In the genomic region with DNA sequence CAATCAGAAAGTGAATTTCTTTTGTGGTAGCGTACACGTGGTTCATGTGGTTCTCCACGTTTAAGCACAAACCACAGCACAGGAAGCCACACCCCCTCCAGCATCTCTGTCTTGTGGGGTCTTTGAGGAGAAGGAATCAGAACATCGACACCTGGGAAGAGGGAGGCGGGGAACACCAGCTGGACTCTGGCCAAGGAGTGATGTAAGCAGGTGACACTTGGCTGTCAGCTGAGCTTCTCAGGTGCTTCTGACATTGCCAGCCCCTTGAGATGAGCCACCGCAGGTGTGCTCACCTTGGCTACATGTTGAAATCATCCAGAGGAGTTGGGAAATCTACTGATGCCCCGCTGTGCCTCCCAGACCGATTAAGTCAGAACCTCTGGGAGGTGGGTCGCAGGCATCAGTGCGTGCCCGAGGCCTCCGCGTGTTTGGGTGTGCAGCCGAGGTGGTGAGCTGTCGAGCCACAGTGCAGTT, we compare ENCODE assay signal across 12 cellular contexts.
A peak's percentile ranks its signal among the peaks of the same experiment; 100 is the strongest.
DNase-seq lines count a peak whose midpoint lies in the region; ATAC-seq, FAIRE-seq and TF ChIP-seq lines count a peak whose summit lies in the region.
"Had no signal": no experiment of that assay in that cellular context is flagged by ENCODE, and none has a peak within 500 bp of the region (broad histone marks: within the 10 kb centered on the region; RNA-seq: fewer than 3 reads in every experiment).

No MANE protein-coding gene starts in this region.

- 80 to 83% (median 80%) methylated on average over 15 of the region's 15 CpGs for WGBS in small intestine, 3 donors

- peak in 2 of 3 donors; percentile 1 to 6 for DNase-seq in effector memory CD4-positive, alpha-beta T cell
- DNase-seq in small intestine (no peak), HAP-1 (ENCODE audit: low spot score in 2 of 2) (no peak)
- DNase-seq: DMS 273 treated with DMSO at 0.1 percent for 48 hours, posterior cingulate gyrus, RPMI8226 had no signal

- no peak overlapping the region for H3K4me3 Mint-ChIP-seq in T-helper 1 cell treated with Interleukin-12 subunit alpha and Interleukin-12 subunit beta and Interleukin-4 antibody, amounts not matched to agents 30 μg/mL and 1 μg/mL, for 36 hours

- no peaks in the 10 kb centered on the region for H3K9me3 Mint-ChIP-seq in T-helper 1 cell treated with Interleukin-12 subunit alpha and Interleukin-12 subunit beta and Interleukin-4 antibody, amounts not matched to agents 30 μg/mL and 1 μg/mL, for 36 hours

- FAIRE-seq in small intestine (lab: Jason Lieb, UNC): no peak
- FAIRE-seq: keratinocyte had no signal

- H3K4me1 ChIP-seq in BLaER1 (peaks cover 31% of the 10 kb centered on the region), DOHH2 (ENCODE audit: control insufficient read depth, low read length) (peaks cover 28% of the 10 kb centered on the region), small intestine (ENCODE audit: control insufficient read depth in 2 of 2, insufficient read depth in 1 of 2, low read depth in 1 of 2, low read length in 1 of 2) (no peaks in the 10 kb centered on the region), HAP-1 (no peaks in the 10 kb centered on the region)
- H3K4me1 ChIP-seq in effector memory CD4-positive, alpha-beta T cell (ENCODE audit: control insufficient read depth, insufficient read depth, low read length, poor library complexity, severe bottlenecking): peaks cover 17% of the 10 kb centered on the region

- H3K9me2 ChIP-seq in DOHH2 (replicated peaks; ENCODE audit: control insufficient read depth, low read length): no peaks in the 10 kb centered on the region

- H3K4me2 ChIP-seq in BLaER1: peak overlapping the region; percentile 56
- H3K4me2 ChIP-seq in DOHH2 (ENCODE audit: low read length): peak overlapping the region; percentile 2; the same call in 1 of the 2 replicates

- H3K27ac ChIP-seq in BLaER1: no peak overlapping the region
- H3K27ac ChIP-seq in DOHH2 (ENCODE audit: low read depth, low read length): no peak overlapping the region
- no peak overlapping the region for H3K27ac ChIP-seq in effector memory CD4-positive, alpha-beta T cell (ENCODE audit: insufficient read depth, low read length, poor library complexity, severe bottlenecking)
- H3K27ac ChIP-seq in small intestine (ENCODE audit: low read depth in 1 of 2, low read length in 1 of 2): no peak overlapping the region

- H3K4me1 Mint-ChIP-seq in T-helper 1 cell treated with Interleukin-12 subunit alpha and Interleukin-12 subunit beta and Interleukin-4 antibody, amounts not matched to agents 30 μg/mL and 1 μg/mL, for 36 hours (ENCODE audit: low read depth): peaks cover 13% of the 10 kb centered on the region

- ATAC-seq in HG03354 (IDR thresholded peaks at IDR 0.05; ENCODE audit: poor library complexity, severe bottlenecking, unreplicated experiment) (no peak), GM19452 (IDR thresholded peaks at IDR 0.05; ENCODE audit: unreplicated experiment) (no peak)

- H3K27me3 ChIP-seq in BLaER1 (no peaks in the 10 kb centered on the region), DOHH2 (ENCODE audit: control insufficient read depth, low read length) (no peaks in the 10 kb centered on the region), small intestine (ENCODE audit: control insufficient read depth in 2 of 2, insufficient read depth in 2 of 2, low read length in 2 of 2) (no peaks in the 10 kb centered on the region), HAP-1 (ENCODE audit: low read depth) (no peaks in the 10 kb centered on the region)
- no peaks in the 10 kb centered on the region for H3K27me3 ChIP-seq in effector memory CD4-positive, alpha-beta T cell (replicated peaks; ENCODE audit: control insufficient read depth, insufficient read depth, low read length, poor library complexity, severe bottlenecking)

- H3K36me3 Mint-ChIP-seq in T-helper 1 cell treated with Interleukin-12 subunit alpha and Interleukin-12 subunit beta and Interleukin-4 antibody, amounts not matched to agents 30 μg/mL and 1 μg/mL, for 36 hours (ENCODE audit: low read depth): no peaks in the 10 kb centered on the region

- H3K4me3 ChIP-seq in BLaER1: no peak overlapping the region
- H3K4me3 ChIP-seq in DOHH2 (ENCODE audit: low read length): no peak overlapping the region
- no peak overlapping the region for H3K4me3 ChIP-seq in effector memory CD4-positive, alpha-beta T cell (ENCODE audit: insufficient read depth, low read depth, low read length, poor library complexity, severe bottlenecking)
- H3K4me3 ChIP-seq in small intestine (ENCODE audit: low read depth in 1 of 2, low read length in 2 of 2): no peak overlapping the region
- H3K4me3 ChIP-seq in HAP-1: no peak overlapping the region

- H3K27ac Mint-ChIP-seq in T-helper 1 cell treated with Interleukin-12 subunit alpha and Interleukin-12 subunit beta and Interleukin-4 antibody, amounts not matched to agents 30 μg/mL and 1 μg/mL, for 36 hours: peak overlapping the region; percentile 5

- H3K36me3 ChIP-seq in BLaER1 (no peaks in the 10 kb centered on the region), DOHH2 (ENCODE audit: control insufficient read depth, low read length) (no peaks in the 10 kb centered on the region), small intestine (ENCODE audit: control insufficient read depth in 2 of 2, insufficient read depth in 2 of 2, low read length in 2 of 2) (no peaks in the 10 kb centered on the region), HAP-1 (replicated peaks) (no peaks in the 10 kb centered on the region)
- H3K36me3 ChIP-seq in effector memory CD4-positive, alpha-beta T cell (ENCODE audit: control insufficient read depth, insufficient read depth, low read length): no peaks in the 10 kb centered on the region

- H3K9me3 ChIP-seq in BLaER1: no peaks in the 10 kb centered on the region
- H3K9me3 ChIP-seq in DOHH2 (ENCODE audit: control insufficient read depth, insufficient read depth, low read length): no peaks in the 10 kb centered on the region
- H3K9me3 ChIP-seq in effector memory CD4-positive, alpha-beta T cell (ENCODE audit: control insufficient read depth, low read length): no peaks in the 10 kb centered on the region
- no peaks in the 10 kb centered on the region for H3K9me3 ChIP-seq in small intestine (ENCODE audit: control insufficient read depth, low read depth)
- no peaks in the 10 kb centered on the region for H3K9me3 ChIP-seq in HAP-1

- no peak overlapping the region for H3K9ac ChIP-seq in BLaER1

- no peak for TF ChIP-seq CTCF in DOHH2 (IDR thresholded peaks at IDR 0.05; ENCODE audit: low read depth, low read length, poor library complexity, severe bottlenecking)

- H4K20me1 ChIP-seq in BLaER1: no peaks in the 10 kb centered on the region
- H4K20me1 ChIP-seq in DOHH2 (ENCODE audit: control insufficient read depth, insufficient read depth, low read depth, low read length): no peaks in the 10 kb centered on the region

- H3K27me3 Mint-ChIP-seq in T-helper 1 cell treated with Interleukin-12 subunit alpha and Interleukin-12 subunit beta and Interleukin-4 antibody, amounts not matched to agents 30 μg/mL and 1 μg/mL, for 36 hours (ENCODE audit: low read depth): peaks cover 17% of the 10 kb centered on the region

- H3K79me2 ChIP-seq in DOHH2 (ENCODE audit: control insufficient read depth, low read length): no peaks in the 10 kb centered on the region

- no peaks in the 10 kb centered on the region for H3F3A ChIP-seq in DOHH2 (ENCODE audit: control insufficient read depth, insufficient read depth)

- in situ Hi-C loops in HAP-1 (cut with MboI; ENCODE audit: low sequenced_read_pairs): loop anchor here (10.0 kb wide), 1 partner anchor 538 kb away; the partner anchor contains the start of gene RNF111

Comparison
In these comparisons a context has a peak if more than half of its experiments do, and no peak if none do; other contexts are left out.
1. DNase-seq: peak in effector memory CD4-positive, alpha-beta T cell (2 of 3); none in small intestine (single experiment) and HAP-1 (0 of 2).